ENCODE assay signal across 14 cellular contexts in the genomic region with DNA sequence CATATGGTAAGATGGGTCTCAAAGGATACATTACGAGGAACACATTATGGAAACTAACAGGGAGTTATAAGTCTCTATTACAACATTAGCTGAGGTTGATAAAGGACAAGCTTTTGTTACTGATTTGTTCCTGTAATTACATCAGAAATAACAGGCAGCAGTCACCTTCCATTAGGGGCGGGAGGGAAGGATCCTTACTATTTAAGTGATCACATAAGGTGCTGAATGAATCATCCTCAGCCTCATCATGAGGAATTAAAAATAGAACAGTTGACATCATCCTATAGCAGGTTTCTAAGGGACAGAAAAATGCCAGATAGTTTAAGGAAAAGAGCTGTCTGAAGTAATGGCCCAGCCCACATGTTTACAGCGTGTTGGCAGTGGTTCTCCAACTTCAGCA.
A peak's percentile ranks its signal among the peaks of the same experiment; 100 is the strongest.
DNase-seq lines count a peak whose midpoint lies in the region; ATAC-seq, FAIRE-seq and TF ChIP-seq lines count a peak whose summit lies in the region.
"Had no signal": no experiment of that assay in that cellular context is flagged by ENCODE, and none has a peak within 500 bp of the region (broad histone marks: within the 10 kb centered on the region; RNA-seq: fewer than 3 reads in every experiment).

No MANE protein-coding gene starts in this region.

- no peak overlapping the region for H3K4me3 Mint-ChIP-seq in MCF 10A (ENCODE audit: unreplicated experiment)
- H3K4me3 Mint-ChIP-seq in activated CD8-positive, alpha-beta T cell treated with anti-CD3 and anti-CD28 coated beads, Interleukin-2, amount 10 ng/mL, durations not matched to agents 7 days and 5 days, result no peak overlapping the region
- H3K4me3 Mint-ChIP-seq: activated T-helper 1 cell treated with anti-CD3 and anti-CD28 coated beads, Interleukin-12 subunit alpha, Interleukin-12 subunit beta, Interleukin-2, Interleukin-4 antibody, amounts not matched to agents 30 ng/mL and 10 ng/mL and 1 ng/mL, durations not matched to agents 14 hours and 24 hours and 36 hours had no signal

- H3K27ac Mint-ChIP-seq in MCF 10A (ENCODE audit: low read depth, unreplicated experiment), result peak overlapping the region; percentile 63
- H3K27ac Mint-ChIP-seq in activated CD8-positive, alpha-beta T cell treated with anti-CD3 and anti-CD28 coated beads, Interleukin-2, amount 10 ng/mL, durations not matched to agents 7 days and 5 days, result no peak overlapping the region
- H3K27ac Mint-ChIP-seq: activated T-helper 1 cell treated with anti-CD3 and anti-CD28 coated beads, Interleukin-12 subunit alpha, Interleukin-12 subunit beta, Interleukin-2, Interleukin-4 antibody, amounts not matched to agents 30 ng/mL and 10 ng/mL and 1 ng/mL, durations not matched to agents 14 hours and 24 hours and 36 hours had no signal

- TF ChIP-seq CTCF in MCF 10A (IDR thresholded peaks at IDR 0.05; ENCODE audit: unreplicated experiment) (no peak), breast epithelium (IDR thresholded peaks at IDR 0.05) (no peak), RWPE2 (IDR thresholded peaks at IDR 0.05; ENCODE audit: poor library complexity, severe bottlenecking) (no peak)

- no peak for TF ChIP-seq POLR2A in breast epithelium (IDR thresholded peaks at IDR 0.05)

- H3K4me3 ChIP-seq in breast epithelium (no peak overlapping the region), RWPE2 (ENCODE audit: severe bottlenecking) (no peak overlapping the region)
- H3K4me3 ChIP-seq: skin epidermis had no signal

- peaks cover 10% of the 10 kb centered on the region for H3K4me1 Mint-ChIP-seq in MCF 10A (ENCODE audit: insufficient read depth, unreplicated experiment)
- peaks cover 30% of the 10 kb centered on the region for H3K4me1 Mint-ChIP-seq in activated CD8-positive, alpha-beta T cell treated with anti-CD3 and anti-CD28 coated beads, Interleukin-2, amount 10 ng/mL, durations not matched to agents 7 days and 5 days (ENCODE audit: low read depth)

- H3K9me3 ChIP-seq in breast epithelium (no peaks in the 10 kb centered on the region), RWPE2 (ENCODE audit: severe bottlenecking) (no peaks in the 10 kb centered on the region)

- H3K36me3 ChIP-seq in breast epithelium (no peaks in the 10 kb centered on the region), RWPE2 (ENCODE audit: low read depth) (no peaks in the 10 kb centered on the region)

- H3K9me3 Mint-ChIP-seq in MCF 10A (ENCODE audit: unreplicated experiment), result no peaks in the 10 kb centered on the region
- H3K9me3 Mint-ChIP-seq in activated CD8-positive, alpha-beta T cell treated with anti-CD3 and anti-CD28 coated beads, Interleukin-2, amount 10 ng/mL, durations not matched to agents 7 days and 5 days (ENCODE audit: insufficient read depth), result no peaks in the 10 kb centered on the region
- H3K9me3 Mint-ChIP-seq: activated T-helper 1 cell treated with anti-CD3 and anti-CD28 coated beads, Interleukin-12 subunit alpha, Interleukin-12 subunit beta, Interleukin-2, Interleukin-4 antibody, amounts not matched to agents 30 ng/mL and 10 ng/mL and 1 ng/mL, durations not matched to agents 14 hours and 24 hours and 36 hours had no signal

- H3K27me3 Mint-ChIP-seq in MCF 10A (ENCODE audit: insufficient read depth, unreplicated experiment), result no peaks in the 10 kb centered on the region
- no peaks in the 10 kb centered on the region for H3K27me3 Mint-ChIP-seq in activated CD8-positive, alpha-beta T cell treated with anti-CD3 and anti-CD28 coated beads, Interleukin-2, amount 10 ng/mL, durations not matched to agents 7 days and 5 days (ENCODE audit: low read depth)

- H3K27me3 ChIP-seq in breast epithelium (no peaks in the 10 kb centered on the region), RWPE2 (ENCODE audit: insufficient read depth, poor library complexity, severe bottlenecking) (no peaks in the 10 kb centered on the region)

- no peak overlapping the region for H3K27ac ChIP-seq in breast epithelium
- H3K27ac ChIP-seq in RWPE2 (ENCODE audit: poor library complexity, severe bottlenecking), result no peak overlapping the region
- H3K27ac ChIP-seq: skin epidermis had no signal

- CTCF ChIA-PET in MCF 10A (lab: Yijun Ruan, JAX), result no interaction called here
- CTCF ChIA-PET in activated CD8-positive, alpha-beta T cell treated with anti-CD3 and anti-CD28 coated beads, Interleukin-2, amount 10 ng/mL, durations not matched to agents 7 days and 5 days (lab: Charles Lee), result interaction anchor here (0.8 kb wide), 1 partner anchor 245 kb away, joined by 4 read pairs; no protein-coding TSS in a partner anchor

- no peaks in the 10 kb centered on the region for H3K36me3 Mint-ChIP-seq in MCF 10A (ENCODE audit: insufficient read depth, unreplicated experiment)
- H3K36me3 Mint-ChIP-seq in activated CD8-positive, alpha-beta T cell treated with anti-CD3 and anti-CD28 coated beads, Interleukin-2, amount 10 ng/mL, durations not matched to agents 7 days and 5 days (ENCODE audit: low read depth), result peaks cover 9% of the 10 kb centered on the region

- BruUV-seq in MCF 10A (replicated peaks; lab: Mats Ljungman, UMichigan), result no TSS peak

- ATAC-seq in RWPE2 (ENCODE audit: low read depth) (peak; percentile 66), esophagus mucosa (peak; percentile 85), HG02852 (IDR thresholded peaks at IDR 0.05; ENCODE audit: unreplicated experiment) (no peak)
- ATAC-seq in activated CD8-positive, alpha-beta T cell treated with anti-CD3 and anti-CD28 coated beads, Interleukin-2, amount 10 ng/mL, durations not matched to agents 7 days and 5 days, result no peak

- intact Hi-C loops in MCF 10A (cut with micrococcal nuclease), result no loop called here
- intact Hi-C loops in breast epithelium (cut with DNase I; ENCODE audit: low total_unique reads), result no loop called here

- no peak for DNase-seq in MCF 10A (ENCODE audit: unreplicated experiment)
- DNase-seq in breast epithelium (ENCODE audit: low spot score in 2 of 2), result no peak
- DNase-seq in RWPE2 (ENCODE audit: low spot score), result no peak
- peak; percentile 31 for DNase-seq in urothelium cell line (ENCODE audit: low spot score)
- DNase-seq in NOMO-1 treated with dmso at 0.1 percent for 144 hours (lab: John Stamatoyannopoulos, UW; ENCODE audit: unreplicated experiment), result no peak
- DNase-seq in activated CD8-positive, alpha-beta T cell treated with anti-CD3 and anti-CD28 coated beads, Interleukin-2, amount 10 ng/mL, durations not matched to agents 7 days and 5 days, result no peak
- DNase-seq: activated CD4-positive, alpha-beta T cell treated with anti-CD3 and anti-CD28 coated beads for 48 hours; KBM-7; NCI-H1417; NCI-H510A treated with DMSO at 0.1 percent for 48 hours had no signal

- H3K4me1 ChIP-seq in breast epithelium (peaks cover 0 to 7% of the 10 kb centered on the region in 2 donors), RWPE2 (ENCODE audit: insufficient read depth, poor library complexity, severe bottlenecking) (peaks cover 9% of the 10 kb centered on the region)

- POLR2A ChIA-PET in MCF 10A (lab: Yijun Ruan, JAX), result interaction anchor here (0.9 to 1.3 kb wide), 4 partner anchors 9 to 45 kb away, joined by 3 to 5 read pairs (median 3); no protein-coding TSS in a partner anchor
- POLR2A ChIA-PET in activated CD8-positive, alpha-beta T cell treated with anti-CD3 and anti-CD28 coated beads, Interleukin-2, amount 10 ng/mL, durations not matched to agents 7 days and 5 days (lab: Charles Lee), result no interaction called here

- no peak for FAIRE-seq in urothelium cell line (lab: Jason Lieb, UNC)

Comparison
In these comparisons a context has a peak if more than half of its experiments do, and no peak if none do; other contexts are left out.
1. ATAC-seq: peak in RWPE2 (single experiment) and esophagus mucosa (single experiment); none in HG02852 (single experiment) and activated CD8-positive, alpha-beta T cell treated with anti-CD3 and anti-CD28 coated beads, Interleukin-2, amount 10 ng/mL, durations not matched to agents 7 days and 5 days (single experiment).